ENCODE assay signal across 8 cellular contexts in the genomic region with DNA sequence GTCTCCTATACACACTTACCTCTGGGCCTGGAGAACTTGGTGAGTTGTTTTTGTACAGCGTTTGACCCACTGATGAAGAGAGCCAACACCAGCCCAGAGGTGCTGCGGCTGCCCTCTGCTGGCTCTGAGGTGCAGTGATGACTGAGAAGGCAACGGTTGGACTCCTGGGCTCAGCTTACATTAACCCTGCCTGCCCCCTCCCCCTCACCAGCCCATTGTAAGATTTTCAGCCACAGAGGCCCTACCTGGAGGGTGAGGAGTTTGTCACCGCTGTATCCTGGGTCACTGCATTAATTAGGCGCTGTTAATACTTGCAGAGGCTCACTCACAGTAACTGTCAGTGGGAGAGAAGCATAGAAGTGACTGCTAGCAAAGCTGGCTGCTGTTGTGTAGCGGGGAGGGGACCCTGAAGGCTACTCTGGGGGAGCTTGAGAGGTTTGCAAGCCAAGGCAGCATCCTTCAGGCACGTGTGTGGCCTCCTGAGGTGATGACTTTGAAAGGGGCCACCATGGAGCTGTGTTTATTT. TPM values are rescaled to one million over a fixed set of nuclear protein-coding genes. Genes with fewer than 3 reads are reported as not detected.
DNase-seq lines count a peak whose midpoint lies in the region; ATAC-seq and TF ChIP-seq lines count a peak whose summit lies in the region.

No MANE protein-coding gene starts in this region.

- peaks cover 0 to 3% of the 10 kb centered on the region in 2 donors for H3K36me3 Mint-ChIP-seq in CD4-positive, alpha-beta memory T cell
- peaks cover 4% of the 10 kb centered on the region for H3K36me3 Mint-ChIP-seq in chondrocyte (ENCODE audit: low read depth)

- H3K27me3 ChIP-seq in CD4-positive, alpha-beta memory T cell (ENCODE audit: insufficient read depth, low read length), result no peaks in the 10 kb centered on the region

- no peak overlapping the region for H3K27ac Mint-ChIP-seq in CD4-positive, alpha-beta memory T cell
- no peak overlapping the region for H3K27ac Mint-ChIP-seq in chondrocyte (ENCODE audit: unreplicated experiment)

- H3K36me3 ChIP-seq in CD4-positive, alpha-beta memory T cell (ENCODE audit: insufficient read depth, low read length), result no peaks in the 10 kb centered on the region

- peaks cover 0 to 3% (median under 1%) of the 10 kb centered on the region in 4 donors for H3K4me1 Mint-ChIP-seq in CD4-positive, alpha-beta memory T cell
- peaks cover 33% of the 10 kb centered on the region for H3K4me1 Mint-ChIP-seq in chondrocyte (ENCODE audit: low read depth)

- DNase-seq in CD4-positive, alpha-beta memory T cell, result peak in 4 of 5 donors; percentile 36 to 47 (median 40)
- peak; percentile 18 for DNase-seq in NCI-H2029 (lab: John Stamatoyannopoulos, UW)
- peak; percentile 69 for DNase-seq in chondrocyte (ENCODE audit: low spot score)
- peak; percentile 70 for DNase-seq in left lobe of liver (ENCODE audit: low spot score)
- peak in 2 of 3 donors; percentile 25 to 41 for DNase-seq in stimulated activated CD4-positive, alpha-beta T cell treated with anti-CD3 and anti-CD28 coated beads, TNF-alpha, amount 100 ng/mL, for 1 hour (ENCODE audit: low read depth in 3 of 3, low spot score in 1 of 3)
- DNase-seq in G401 (ENCODE audit: low spot score), result no peak

- H3K27ac ChIP-seq in CD4-positive, alpha-beta memory T cell (ENCODE audit: low read depth, low read length), result no peak overlapping the region

- H3K4me3 Mint-ChIP-seq in CD4-positive, alpha-beta memory T cell, result no peak overlapping the region
- no peak overlapping the region for H3K4me3 Mint-ChIP-seq in chondrocyte (ENCODE audit: unreplicated experiment)

- no peaks in the 10 kb centered on the region for H3K4me1 ChIP-seq in CD4-positive, alpha-beta memory T cell (ENCODE audit: insufficient read depth, low read length)

- no peak overlapping the region for H3K4me3 ChIP-seq in CD4-positive, alpha-beta memory T cell (ENCODE audit: low read length in 2 of 2)

- in situ Hi-C loops in G401 (cut with HindIII; ENCODE audit: low sequenced_read_pairs), result no loop called here

- intact Hi-C loops in CD4-positive, alpha-beta memory T cell (cut with micrococcal nuclease), result loop anchor here (1.0 to 2.0 kb wide), 4 partner anchors 55 to 275 kb away; a partner anchor contains a TSS

- peaks cover 0 to 8% (median under 1%) of the 10 kb centered on the region in 8 donors for H3K9me3 Mint-ChIP-seq in CD4-positive, alpha-beta memory T cell
- peaks cover 7% of the 10 kb centered on the region for H3K9me3 Mint-ChIP-seq in chondrocyte (ENCODE audit: low read depth)

- H3K9me3 ChIP-seq in CD4-positive, alpha-beta memory T cell (ENCODE audit: control insufficient read depth in 1 of 2, low read length in 2 of 2), result no peaks in the 10 kb centered on the region

- H3K27me3 Mint-ChIP-seq in CD4-positive, alpha-beta memory T cell, result no peaks in the 10 kb centered on the region
- H3K27me3 Mint-ChIP-seq in chondrocyte (ENCODE audit: low read depth), result no peaks in the 10 kb centered on the region

- CTCF ChIA-PET in CD4-positive, alpha-beta memory T cell (lab: Charles Lee; ENCODE audit: partially characterized antibody), result interaction anchor here (0.7 to 8.2 kb wide), 13 partner anchors 8 to 276 kb away, joined by 3 to 98 read pairs (median 4); a partner anchor contains a TSS

- peak; percentile 59 for ATAC-seq in GM21515 (IDR thresholded peaks at IDR 0.05; ENCODE audit: unreplicated experiment)
- ATAC-seq in activated CD4-positive, CD25-positive, alpha-beta regulatory T cell treated with anti-CD3 and anti-CD28 coated beads, Interleukin-2, amount 50 U/mL, for 24 hours, result peak; percentile 91 to 98
- peak; percentile 99 for ATAC-seq in left lobe of liver

- TF ChIP-seq CTCF in chondrocyte (IDR thresholded peaks at IDR 0.05), result peak; percentile 89

- POLR2A ChIA-PET in CD4-positive, alpha-beta memory T cell (lab: Charles Lee; ENCODE audit: partially characterized antibody), result interaction anchor here (2.0 kb wide), 1 partner anchor 55 kb away, joined by 4 read pairs; a partner anchor contains a TSS

RNA-seq across cellular contexts. Expression of a gene that starts 18.9 kb away (rescaled TPM):
- total RNA-seq in CD4-positive, alpha-beta memory T cell, result not detected
- polyA plus RNA-seq in CD4-positive, alpha-beta memory T cell, result not detected
- total RNA-seq in chondrocyte (0.46 to 0.60 TPM (median 0.54 TPM) in 3 replicates), left lobe of liver (not detected)
- total RNA-seq in G401 (2014; rRNA removed; shearing (Covaris generic)), result 0.41 and 3.4 TPM in 2 replicates

RNA-seq across cellular contexts. Expression of a gene that starts 30.6 kb away (rescaled TPM):
- not detected for total RNA-seq in CD4-positive, alpha-beta memory T cell
- polyA plus RNA-seq in CD4-positive, alpha-beta memory T cell, result not detected
- total RNA-seq in chondrocyte, result 0.12 TPM in 1 of 3 replicates, not detected in the others
- 66.2 TPM for total RNA-seq in left lobe of liver
- total RNA-seq in G401 (2014; rRNA removed; shearing (Covaris generic)), result 8.0 and 8.1 TPM in 2 replicates

RNA-seq across cellular contexts. Expression of a gene that starts 35.9 kb away (rescaled TPM):
- total RNA-seq in CD4-positive, alpha-beta memory T cell, result not detected
- not detected for polyA plus RNA-seq in CD4-positive, alpha-beta memory T cell
- total RNA-seq in chondrocyte (not detected in 3 replicates), left lobe of liver (3.7 TPM)
- 0.24 TPM in 1 of 2 replicates, not detected in the other for total RNA-seq in G401 (2014; rRNA removed; shearing (Covaris generic))

RNA-seq across cellular contexts. Expression of a gene that starts 54.9 kb away (rescaled TPM):
- 1 to 10 TPM; 1.9 TPM for total RNA-seq in CD4-positive, alpha-beta memory T cell
- polyA plus RNA-seq in CD4-positive, alpha-beta memory T cell, result 1 to 10 TPM; 1.3 to 1.7 TPM
- total RNA-seq in chondrocyte, result 29.3 to 38.2 TPM (median 38.2 TPM) in 3 replicates
- total RNA-seq in left lobe of liver, result 7.1 TPM
- total RNA-seq in G401 (2014; rRNA removed; shearing (Covaris generic)), result 32.5 and 39.5 TPM in 2 replicates

RNA-seq across cellular contexts. Expression of a gene that starts 55.4 kb away (rescaled TPM):
- 100 to 1,000 TPM; 109 to 111 TPM for total RNA-seq in CD4-positive, alpha-beta memory T cell
- 10 to 100 TPM; 35.9 to 43.1 TPM for polyA plus RNA-seq in CD4-positive, alpha-beta memory T cell
- total RNA-seq in chondrocyte (63.4 to 80.2 TPM (median 66.6 TPM) in 3 replicates), left lobe of liver (20.7 TPM)
- 67.8 and 89.3 TPM in 2 replicates for total RNA-seq in G401 (2014; rRNA removed; shearing (Covaris generic))
